ENCODE assay signal across 20 cellular contexts in genomic region chr6:6225885-6226284, GRCh38.
DNase-seq lines count a peak whose midpoint lies in the region; ATAC-seq lines count a peak whose summit lies in the region.
"Had no signal": no experiment of that assay in that cellular context is flagged by ENCODE, and none has a peak within 500 bp of the region (broad histone marks: within the 10 kb centered on the region; RNA-seq: fewer than 3 reads in every experiment).

No MANE protein-coding gene starts in this region.

- H3K9me3 ChIP-seq in naive thymus-derived CD4-positive, alpha-beta T cell (ENCODE audit: control insufficient read depth in 2 of 3, low read length in 3 of 3): no peaks in the 10 kb centered on the region
- H3K9me3 ChIP-seq: MG63 had no signal

- H3K9me3 Mint-ChIP-seq in naive thymus-derived CD4-positive, alpha-beta T cell: peaks cover 0 to 3% (median 0%) of the 10 kb centered on the region in 11 donors
- H3K9me3 Mint-ChIP-seq: CD8-positive, alpha-beta T cell had no signal

- intact Hi-C loops in left colon (cut with DNase I, micrococcal nuclease): no loop called here
- intact Hi-C loops in naive thymus-derived CD4-positive, alpha-beta T cell (cut with micrococcal nuclease): no loop called here

- DNase-seq in DMS53 (lab: John Stamatoyannopoulos, UW): peak; percentile 17
- no peak for DNase-seq in DMS53 treated with DMSO at 0.1 percent for 48 hours (lab: John Stamatoyannopoulos, UW; ENCODE audit: unreplicated experiment)
- peak; percentile 85 for DNase-seq in NCI-H1105 treated with DMSO at 0.1 percent for 48 hours (lab: John Stamatoyannopoulos, UW)
- peak in 1 of 2 donors; percentile 36 for DNase-seq in left colon
- peak; percentile 16 for DNase-seq in renal cortical epithelial cell (ENCODE audit: low read depth)
- no peak for DNase-seq in naive thymus-derived CD4-positive, alpha-beta T cell
- no peak for DNase-seq in SKM-1 treated with dmso at 0.1 percent for 144 hours (lab: John Stamatoyannopoulos, UW; ENCODE audit: unreplicated experiment)
- DNase-seq in GOT3 (lab: John Stamatoyannopoulos, UW): no peak
- DNase-seq: C1 segment of cervical spinal cord; CD8-positive, alpha-beta T cell; MG63; NCI-H146; NCI-H2081; NCI-H2171 treated with DMSO at 0.1 percent for 48 hours; NCI-H524 treated with DMSO at 0.1 percent for 48 hours; NK-92 treated with Interleukin-12 subunit alpha and Interleukin-12 subunit beta, amount 100 ng/mL, for 24 hours; SIG-M5 had no signal

- no peak overlapping the region for H3K27ac ChIP-seq in naive thymus-derived CD4-positive, alpha-beta T cell (ENCODE audit: low read depth, low read length)
- H3K27ac ChIP-seq: 22Rv1 had no signal

- peak; percentile 82 for ATAC-seq in left colon
- ATAC-seq in naive thymus-derived CD4-positive, alpha-beta T cell: no peak
- ATAC-seq: CD8-positive, alpha-beta T cell; SK-N-SH treated with all-trans-retinoic acid at 6 μM for 48 hours had no signal

- no peaks in the 10 kb centered on the region for H3K4me1 Mint-ChIP-seq in naive thymus-derived CD4-positive, alpha-beta T cell
- H3K4me1 Mint-ChIP-seq: IgD-negative memory B cell had no signal

- POLR2A ChIA-PET in naive thymus-derived CD4-positive, alpha-beta T cell (lab: Charles Lee): no interaction called here

- H3K4me3 Mint-ChIP-seq in naive thymus-derived CD4-positive, alpha-beta T cell: no peak overlapping the region
- H3K4me3 Mint-ChIP-seq: CD8-positive, alpha-beta T cell; IgD-negative memory B cell had no signal

- peaks cover 0 to 3% of the 10 kb centered on the region in 2 donors for H3K27me3 ChIP-seq in naive thymus-derived CD4-positive, alpha-beta T cell (ENCODE audit: control insufficient read depth in 2 of 2, insufficient read depth in 2 of 2, low read length in 2 of 2)
- H3K27me3 ChIP-seq: MG63 had no signal

- H3K36me3 ChIP-seq in naive thymus-derived CD4-positive, alpha-beta T cell (ENCODE audit: control insufficient read depth in 2 of 3, insufficient read depth in 3 of 3, low read length in 3 of 3): no peaks in the 10 kb centered on the region
- H3K36me3 ChIP-seq: MG63 had no signal

- H3K4me3 ChIP-seq in naive thymus-derived CD4-positive, alpha-beta T cell (ENCODE audit: low read length): no peak overlapping the region
- H3K4me3 ChIP-seq: MG63 had no signal

- peaks cover 3 to 60% (median 47%) of the 10 kb centered on the region in 5 donors for H3K27me3 Mint-ChIP-seq in naive thymus-derived CD4-positive, alpha-beta T cell

- CTCF ChIA-PET in naive thymus-derived CD4-positive, alpha-beta T cell (lab: Charles Lee): no interaction called here

- no peaks in the 10 kb centered on the region for H3K4me1 ChIP-seq in naive thymus-derived CD4-positive, alpha-beta T cell (ENCODE audit: control insufficient read depth in 2 of 2, insufficient read depth in 2 of 2, low read length in 2 of 2)

- H3K36me3 Mint-ChIP-seq in naive thymus-derived CD4-positive, alpha-beta T cell: peaks cover 0 to 5% (median 0%) of the 10 kb centered on the region in 5 donors
- H3K36me3 Mint-ChIP-seq: CD8-positive, alpha-beta T cell; IgD-negative memory B cell had no signal

- no peak overlapping the region for H3K27ac Mint-ChIP-seq in naive thymus-derived CD4-positive, alpha-beta T cell
- H3K27ac Mint-ChIP-seq: CD8-positive, alpha-beta T cell; IgD-negative memory B cell had no signal

Comparison
In these comparisons a context has a peak if more than half of its experiments do, and no peak if none do; other contexts are left out.
1. DNase-seq: peak in DMS53 (single experiment), NCI-H1105 treated with DMSO at 0.1 percent for 48 hours (single experiment) and renal cortical epithelial cell (single experiment); none in DMS53 treated with DMSO at 0.1 percent for 48 hours (single experiment), naive thymus-derived CD4-positive, alpha-beta T cell (0 of 9), SKM-1 treated with dmso at 0.1 percent for 144 hours (single experiment) and GOT3 (single experiment).